9 cellular contexts compared by ENCODE assay signal in genomic region chr11:86161373-86162255, GRCh38.
DNase-seq lines count a peak whose midpoint lies in the region; ATAC-seq and TF ChIP-seq lines count a peak whose summit lies in the region.
"Had no signal": no experiment of that assay in that cellular context is flagged by ENCODE, and none has a peak within 500 bp of the region (broad histone marks: within the 10 kb centered on the region; RNA-seq: fewer than 3 reads in every experiment).

No MANE protein-coding gene starts in this region.

- no peak for TF ChIP-seq RAD21 in SK-N-SH (IDR thresholded peaks at IDR 0.05; ENCODE audit: low read length)

- H3K9ac ChIP-seq in SK-N-SH, result 0 out of 2 replicates have a peak overlapping the region, but pooled peaks have one; percentile 4

- peaks cover 14% of the 10 kb centered on the region for H3F3A ChIP-seq in SK-N-SH (replicated peaks; ENCODE audit: insufficient read depth)

- 87% methylated on average over 3 of the region's 3 CpGs for WGBS in SK-N-SH (ENCODE audit: low lambda C conversion rate)
- 69 to 88% methylated on average over 3 of the region's 3 CpGs for WGBS in sigmoid colon, 2 donors

- H3K36me3 Mint-ChIP-seq in activated CD4-positive, alpha-beta T cell treated with anti-CD3 and anti-CD28 coated beads for 36 hours (ENCODE audit: low read depth), result no peaks in the 10 kb centered on the region

- TF ChIP-seq CTCF in SK-N-SH (IDR thresholded peaks at IDR 0.05), result no peak
- TF ChIP-seq CTCF in sigmoid colon (IDR thresholded peaks at IDR 0.05), result no peak

- in situ Hi-C loops in G401 (cut with HindIII; ENCODE audit: low sequenced_read_pairs), result no loop called here

- ATAC-seq in GM18502 (IDR thresholded peaks at IDR 0.05; ENCODE audit: poor library complexity, unreplicated experiment), result peak; percentile 7
- peak; percentile 42 for ATAC-seq in Right ventricle myocardium superior (ENCODE audit: poor library complexity)
- no peak for ATAC-seq in activated CD4-positive, alpha-beta T cell treated with anti-CD3 and anti-CD28 coated beads for 36 hours
- ATAC-seq in HG03159 (IDR thresholded peaks at IDR 0.05; ENCODE audit: unreplicated experiment), result no peak

- POLR2A ChIA-PET in SK-N-SH (lab: Yijun Ruan, JAX), result no interaction called here
- POLR2A ChIA-PET in activated CD4-positive, alpha-beta T cell treated with anti-CD3 and anti-CD28 coated beads for 36 hours (lab: Charles Lee), result no interaction called here

- H3K4me3 Mint-ChIP-seq in activated CD4-positive, alpha-beta T cell treated with anti-CD3 and anti-CD28 coated beads for 36 hours, result no peak overlapping the region
- H3K4me3 Mint-ChIP-seq: activated naive CD4-positive, alpha-beta T cell treated with anti-CD3 and anti-CD28 coated beads for 36 hours had no signal

- no peak overlapping the region for H3K27ac Mint-ChIP-seq in activated CD4-positive, alpha-beta T cell treated with anti-CD3 and anti-CD28 coated beads for 36 hours
- H3K27ac Mint-ChIP-seq: activated naive CD4-positive, alpha-beta T cell treated with anti-CD3 and anti-CD28 coated beads for 36 hours had no signal

- H3K79me2 ChIP-seq in SK-N-SH (ENCODE audit: insufficient read depth), result no peaks in the 10 kb centered on the region

- H3K4me3 ChIP-seq in SK-N-SH (ENCODE audit: low read depth in 2 of 2, low read length in 1 of 2), result no peak overlapping the region
- no peak overlapping the region for H3K4me3 ChIP-seq in sigmoid colon

- no peak overlapping the region for H3K4me2 ChIP-seq in SK-N-SH

- no peaks in the 10 kb centered on the region for H3K27me3 Mint-ChIP-seq in activated CD4-positive, alpha-beta T cell treated with anti-CD3 and anti-CD28 coated beads for 36 hours

- H3K27me3 ChIP-seq in SK-N-SH (ENCODE audit: insufficient read depth) (no peaks in the 10 kb centered on the region), sigmoid colon (no peaks in the 10 kb centered on the region)

- H3K9me2 ChIP-seq in SK-N-SH, result no peaks in the 10 kb centered on the region

- TF ChIP-seq POLR2A in sigmoid colon (IDR thresholded peaks at IDR 0.05), result no peak

- CTCF ChIA-PET in SK-N-SH (lab: Yijun Ruan, JAX), result interaction anchor here (0.9 to 1.3 kb wide), 2 partner anchors 12 to 16 kb away, joined by 3 to 5 read pairs; no protein-coding TSS in a partner anchor
- CTCF ChIA-PET in activated CD4-positive, alpha-beta T cell treated with anti-CD3 and anti-CD28 coated beads for 36 hours (lab: Charles Lee), result interaction anchor here (0.9 kb wide), 1 partner anchor 32 kb away, joined by 3 read pairs; no protein-coding TSS in a partner anchor

- H3K4me1 Mint-ChIP-seq in activated CD4-positive, alpha-beta T cell treated with anti-CD3 and anti-CD28 coated beads for 36 hours, result peaks cover 3% of the 10 kb centered on the region

- TF ChIP-seq EP300 in SK-N-SH (IDR thresholded peaks at IDR 0.05; ENCODE audit: borderline replicate concordance in 1 of 2, low read depth in 1 of 2, low read length in 1 of 2), result peak in 1 of 2 experiments; percentile 64; a peak in 1 of 4 replicates
- TF ChIP-seq EP300 in sigmoid colon (IDR thresholded peaks at IDR 0.05), result no peak

- no peaks in the 10 kb centered on the region for H3K9me3 Mint-ChIP-seq in activated CD4-positive, alpha-beta T cell treated with anti-CD3 and anti-CD28 coated beads for 36 hours (ENCODE audit: low read depth)
- H3K9me3 Mint-ChIP-seq: activated naive CD4-positive, alpha-beta T cell treated with anti-CD3 and anti-CD28 coated beads for 36 hours had no signal

- intact Hi-C loops in Right ventricle myocardium superior (cut with DNase I) (no loop called here), sigmoid colon (cut with DNase I) (loop anchor here (5.0 kb wide), 1 partner anchor 39 kb away; no protein-coding TSS in a partner anchor)
- intact Hi-C loops in activated CD4-positive, alpha-beta T cell treated with anti-CD3 and anti-CD28 coated beads for 36 hours (cut with DNase I, micrococcal nuclease), result no loop called here

- H3K27ac ChIP-seq in SK-N-SH (ENCODE audit: low read depth in 2 of 2, low read length in 1 of 2) (peak overlapping the region; percentile 66 to 74), sigmoid colon (peak overlapping the region; percentile 60 to 79 (median 76))

- no peaks in the 10 kb centered on the region for H3K36me3 ChIP-seq in SK-N-SH (replicated peaks in 1 of 2; ENCODE audit: control insufficient read depth in 1 of 2, insufficient read depth in 2 of 2, low read length in 1 of 2)
- no peaks in the 10 kb centered on the region for H3K36me3 ChIP-seq in sigmoid colon

- H4K20me1 ChIP-seq in SK-N-SH (ENCODE audit: insufficient read depth), result no peaks in the 10 kb centered on the region

- H3K4me1 ChIP-seq in SK-N-SH (ENCODE audit: control insufficient read depth in 1 of 2, insufficient read depth in 2 of 2, low read depth in 1 of 2, low read length in 1 of 2), result peaks cover 13 to 20% of the 10 kb centered on the region in 2 experiments
- H3K4me1 ChIP-seq in sigmoid colon, result peaks cover 0 to 44% (median 34%) of the 10 kb centered on the region in 4 donors

- DNase-seq in SK-N-SH (no peak), Right ventricle myocardium superior (no peak), sigmoid colon (no peak), G401 (ENCODE audit: low spot score) (no peak), H4 (ENCODE audit: low spot score) (no peak)
- no peak for DNase-seq in activated CD4-positive, alpha-beta T cell treated with anti-CD3 and anti-CD28 coated beads for 36 hours
- DNase-seq: activated naive CD4-positive, alpha-beta T cell treated with anti-CD3 and anti-CD28 coated beads for 36 hours had no signal

- H3K9me3 ChIP-seq in SK-N-SH (no peaks in the 10 kb centered on the region), sigmoid colon (no peaks in the 10 kb centered on the region)

- peak overlapping the region; percentile 66; the same call in 1 of the 2 replicates for H2AFZ ChIP-seq in SK-N-SH (ENCODE audit: low read depth)

TF ChIP-seq in SK-N-SH, 30 proteins besides CTCF, POLR2A, EP300 and RAD21:
- TF ChIP-seq TAF1 (IDR thresholded peaks at IDR 0.05; ENCODE audit: borderline replicate concordance, low read depth, low read length) (no peak), IRF3 (IDR thresholded peaks at IDR 0.05; ENCODE audit: low read depth, low read length) (no peak), GATA2 (CRISPR knock-in tag; IDR thresholded peaks at IDR 0.05) (peak; percentile 79), RCOR1 (IDR thresholded peaks at IDR 0.05; ENCODE audit: low read length) (0 out of 2 replicates have a peak, but pooled peaks have one; percentile 30), MAX (IDR thresholded peaks at IDR 0.05; ENCODE audit: low read depth) (no peak)

Comparison
In these comparisons a context has a peak if more than half of its experiments do, and no peak if none do; other contexts are left out.
1. ATAC-seq: peak in GM18502 (single experiment) and Right ventricle myocardium superior (single experiment); none in activated CD4-positive, alpha-beta T cell treated with anti-CD3 and anti-CD28 coated beads for 36 hours (single experiment) and HG03159 (single experiment).